1 cellular context compared by ENCODE assay signal in genomic region chr7:129781128-129781855, GRCh38.
TF ChIP-seq lines count a peak whose summit lies in the region.

No MANE protein-coding gene starts in this region.

TF ChIP-seq in IMR-90, 13 proteins besides CTCF, POLR2A, EP300 and RAD21:
- TF ChIP-seq ELK1 (IDR thresholded peaks at IDR 0.05; ENCODE audit: borderline replicate concordance, low read depth, low read length) (no peak), MAFK (IDR thresholded peaks at IDR 0.05; ENCODE audit: low read depth, low read length) (no peak), USF2 (IDR thresholded peaks at IDR 0.05; ENCODE audit: low read depth, low read length) (no peak), BHLHE40 (IDR thresholded peaks at IDR 0.05; ENCODE audit: low read depth, low read length) (no peak), RCOR1 (IDR thresholded peaks at IDR 0.05; ENCODE audit: insufficient replicate concordance, low read length) (no peak), FOS (IDR thresholded peaks at IDR 0.05; ENCODE audit: low read depth, low read length) (no peak), CEBPB (IDR thresholded peaks at IDR 0.05; ENCODE audit: low read depth, low read length) (no peak), MAZ (IDR thresholded peaks at IDR 0.05; ENCODE audit: borderline replicate concordance, low read depth, low read length) (no peak), SMC3 (IDR thresholded peaks at IDR 0.05; ENCODE audit: low read depth, low read length) (no peak), MXI1 (IDR thresholded peaks at IDR 0.05; ENCODE audit: borderline replicate concordance, low read depth, low read length) (no peak), RFX5 (IDR thresholded peaks at IDR 0.05; ENCODE audit: low read depth, low read length) (no peak), CHD1 (IDR thresholded peaks at IDR 0.05; ENCODE audit: low read depth, low read length) (no peak), NFE2L2 (IDR thresholded peaks at IDR 0.05; ENCODE audit: low read depth, low read length) (no peak)
TF ChIP-seq in IMR-90: peak in this region for 0.
